20 cellular contexts compared by ENCODE assay signal in genomic region chr20:34753706-34754461, GRCh38. TPM values are rescaled to one million over a fixed set of nuclear protein-coding genes. Genes with fewer than 3 reads are reported as not detected.
DNase-seq lines count a peak whose midpoint lies in the region; ATAC-seq, FAIRE-seq and TF ChIP-seq lines count a peak whose summit lies in the region.
"Had no signal": no experiment of that assay in that cellular context is flagged by ENCODE, and none has a peak within 500 bp of the region (broad histone marks: within the 10 kb centered on the region; RNA-seq: fewer than 3 reads in every experiment).

No MANE protein-coding gene starts in this region.

- no peak overlapping the region for H3K4me2 ChIP-seq in HepG2 (ENCODE audit: low read depth, low read length)
- H3K4me2 ChIP-seq: BLaER1 treated with 17β-estradiol and CSF1 and Interleukin-3, amounts not matched to agents 10 nM and 100 nM had no signal

- CTCF ChIA-PET in HepG2 (lab: Yijun Ruan, JAX; ENCODE audit: low intra/inter-chr PET ratio, low total read pairs): interaction anchor here (1.3 kb wide), 2 partner anchors 175 to 215 kb away, joined by 3 read pairs; no protein-coding TSS in a partner anchor

- H3K36me3 ChIP-seq in HUES48 (ENCODE audit: control insufficient read depth, insufficient read depth, low read length) (peaks cover 53% of the 10 kb centered on the region), HepG2 (replicated peaks in 1 of 2; ENCODE audit: control insufficient read depth in 1 of 2, insufficient read depth in 2 of 2, low read length in 2 of 2) (peaks cover 37 to 73% of the 10 kb centered on the region in 2 experiments), esophagus muscularis mucosa (peaks cover 54 to 97% (median 86%) of the 10 kb centered on the region in 4 donors)

- no peak for FAIRE-seq in HepG2 (lab: Jason Lieb, UNC)
- FAIRE-seq: GM18507, RCC 7860 had no signal

- H3K9me3 ChIP-seq in HUES48 (ENCODE audit: control insufficient read depth, insufficient read depth, low read length) (no peaks in the 10 kb centered on the region), HepG2 (ENCODE audit: low read length) (no peaks in the 10 kb centered on the region), esophagus muscularis mucosa (no peaks in the 10 kb centered on the region)
- H3K9me3 ChIP-seq: BLaER1 treated with 17β-estradiol and CSF1 and Interleukin-3, amounts not matched to agents 10 nM and 100 nM; colonic mucosa; gastrocnemius medialis; prostate gland; tibial nerve had no signal

- WGBS in HepG2 (ENCODE audit: low lambda C conversion rate): 92% methylated on average over 2 of the region's 2 CpGs
- WGBS in esophagus muscularis mucosa: 59% methylated on average over 2 of the region's 2 CpGs

- no peaks in the 10 kb centered on the region for H4K20me1 ChIP-seq in HepG2 (ENCODE audit: insufficient read depth, low read length)

- H3K27ac ChIP-seq in HUES48 (ENCODE audit: low read depth, low read length) (peak overlapping the region; percentile 43), HepG2 (ENCODE audit: extremely low read length, insufficient read depth, low read length) (no peak overlapping the region), esophagus muscularis mucosa (replicated peaks in 1 of 4) (no peak overlapping the region)
- H3K27ac ChIP-seq: BLaER1 treated with 17β-estradiol and CSF1 and Interleukin-3, amounts not matched to agents 10 nM and 100 nM; colonic mucosa; gastrocnemius medialis; prostate gland; tibial nerve had no signal

- H3K4me1 ChIP-seq in HUES48 (ENCODE audit: control insufficient read depth, insufficient read depth, low read length) (0 out of 2 replicates have a peak, but pooled peaks cover 11% of the 10 kb centered on the region), HepG2 (ENCODE audit: insufficient read depth, low read length) (peaks cover 11% of the 10 kb centered on the region; the same call in 1 of the 2 replicates), esophagus muscularis mucosa (no peaks in the 10 kb centered on the region)
- H3K4me1 ChIP-seq: BLaER1 treated with 17β-estradiol and CSF1 and Interleukin-3, amounts not matched to agents 10 nM and 100 nM; colonic mucosa; gastrocnemius medialis; prostate gland; tibial nerve had no signal

- POLR2A ChIA-PET in HepG2 (lab: Yijun Ruan, JAX): interaction anchor here (0.9 kb wide), 1 partner anchor 77 kb away, joined by 3 read pairs; the partner anchor contains the start of gene PIGU

- BruUV-seq in HepG2 (replicated peaks; lab: Mats Ljungman, UMichigan): no TSS peak

- H3K9ac ChIP-seq in HUES48 (ENCODE audit: low read depth, low read length): no peak overlapping the region
- no peak overlapping the region for H3K9ac ChIP-seq in HepG2 (ENCODE audit: insufficient read depth, low read depth, low read length)
- H3K9ac ChIP-seq: BLaER1 treated with 17β-estradiol and CSF1 and Interleukin-3, amounts not matched to agents 10 nM and 100 nM had no signal

- in situ Hi-C loops in HepG2 (cut with HindIII; ENCODE audit: extremely low pct_ligation_motif_present, low pct_unique_long_range_greater_than_20kb): no loop called here

- DNase-seq in AG20443 (ENCODE audit: low spot score) (peak; percentile 25), dermis blood vessel endothelial cell (peak; percentile 8), HepG2 (ENCODE audit: low spot score) (no peak), AML-193 (lab: John Stamatoyannopoulos, UW) (no peak), esophagus muscularis mucosa (ENCODE audit: extremely low spot score) (no peak)
- no peak for DNase-seq in NK-92 treated with Interleukin-12 subunit alpha and Interleukin-12 subunit beta, amount 100 ng/mL, for 24 hours (lab: John Stamatoyannopoulos, UW)
- DNase-seq: activated CD4-positive, alpha-beta T cell treated with anti-CD3 and anti-CD28 coated beads for 36 hours; activated T-cell treated with anti-CD3 and anti-CD28 coated beads, Interleukin-2, amount 50 U/mL, for 24 hours; colonic mucosa; DND-41; gastrocnemius medialis; islet precursor cell; T-helper 1 cell had no signal

- H3K4me3 ChIP-seq in HUES48 (ENCODE audit: low read depth, low read length) (no peak overlapping the region), HepG2 (replicated peaks in 1 of 3; ENCODE audit: insufficient read depth in 1 of 3, low read depth in 2 of 3, low read length in 3 of 3) (no peak overlapping the region), esophagus muscularis mucosa (no peak overlapping the region)
- H3K4me3 ChIP-seq: BLaER1 treated with 17β-estradiol and CSF1 and Interleukin-3, amounts not matched to agents 10 nM and 100 nM; colonic mucosa; gastrocnemius medialis; prostate gland; tibial nerve had no signal

- ATAC-seq in HepG2: no peak
- ATAC-seq in GM19351 (IDR thresholded peaks at IDR 0.05; ENCODE audit: unreplicated experiment): no peak
- ATAC-seq: activated CD4-positive, alpha-beta T cell treated with anti-CD3 and anti-CD28 coated beads for 36 hours; gastrocnemius medialis had no signal

- H3K79me2 ChIP-seq in HepG2 (ENCODE audit: insufficient read depth, low read length): no peaks in the 10 kb centered on the region

- TF ChIP-seq EP300 in HepG2 (IDR thresholded peaks at IDR 0.05; ENCODE audit: low read depth in 2 of 2, low read length in 2 of 2) (no peak), HepG2 (CRISPR knock-in tag; IDR thresholded peaks at IDR 0.05; ENCODE audit: borderline replicate concordance) (no peak), esophagus muscularis mucosa (IDR thresholded peaks at IDR 0.05) (no peak)

- TF ChIP-seq RAD21 in HepG2 (CRISPR knock-in tag; IDR thresholded peaks at IDR 0.05): no peak

- TF ChIP-seq POLR2A in HepG2 (IDR thresholded peaks at IDR 0.05; ENCODE audit: insufficient read depth in 1 of 2, low read depth in 2 of 2, low read length in 2 of 2) (no peak), esophagus muscularis mucosa (IDR thresholded peaks at IDR 0.05; ENCODE audit: low read depth) (no peak)

- intact Hi-C loops in HepG2 (cut with micrococcal nuclease; ENCODE audit: unreplicated experiment): no loop called here
- intact Hi-C loops in esophagus muscularis mucosa (cut with DNase I): no loop called here

- no peak overlapping the region for H2AFZ ChIP-seq in HepG2 (ENCODE audit: low read length)

- TF ChIP-seq CTCF in HepG2 (CRISPR knock-in tag; IDR thresholded peaks at IDR 0.05) (0 out of 2 replicates have a peak, but pooled peaks have one; percentile 40), esophagus muscularis mucosa (IDR thresholded peaks at IDR 0.05) (no peak)

- H3K27me3 ChIP-seq in HUES48 (ENCODE audit: control insufficient read depth, insufficient read depth, low read length): no peaks in the 10 kb centered on the region
- H3K27me3 ChIP-seq in HepG2 (ENCODE audit: control insufficient read depth in 1 of 2, insufficient read depth in 2 of 2, low read length in 2 of 2): no peaks in the 10 kb centered on the region
- H3K27me3 ChIP-seq in esophagus muscularis mucosa: no peaks in the 10 kb centered on the region
- H3K27me3 ChIP-seq: BLaER1 treated with 17β-estradiol and CSF1 and Interleukin-3, amounts not matched to agents 10 nM and 100 nM; colonic mucosa; gastrocnemius medialis; tibial nerve had no signal

TF ChIP-seq in HepG2, 621 proteins besides CTCF, POLR2A, EP300 and RAD21:
- TF ChIP-seq STAG1 (CRISPR knock-in tag; IDR thresholded peaks at IDR 0.05) (peak; percentile 39; the same call in 1 of the 2 replicates), FOXO1 (CRISPR knock-in tag; IDR thresholded peaks at IDR 0.05) (no peak)

RNA-seq across cellular contexts. Expression of gene TP53INP2, which starts 49.7 kb away (rescaled TPM):
- total RNA-seq in dermis blood vessel endothelial cell (5.8 and 9.9 TPM in 2 replicates), HepG2 (2016; rRNA removed; fragmentation: Illumina TruSeq; extraction: Trizol) (5.2 and 10.1 TPM in 2 replicates), esophagus muscularis mucosa (10 to 100 TPM; 37.1 to 73.1 (median 62.5) TPM)
- total RNA-seq in HepG2 (2016; cell fraction: cytosol; rRNA removed; fragmentation: Illumina TruSeq; extraction: Trizol; ENCODE audit: low read depth): 1.1 and 1.2 TPM in 2 replicates
- 5.0 and 8.1 TPM in 2 replicates for total RNA-seq in HepG2 (2016; cell fraction: insoluble cytoplasmic fraction; rRNA removed; fragmentation: Illumina TruSeq; extraction: Trizol)
- 7.4 and 7.6 TPM in 2 replicates for total RNA-seq in HepG2 (2016; cell fraction: membrane; rRNA removed; fragmentation: Illumina TruSeq; extraction: Trizol)
- 10.1 and 10.3 TPM in 2 replicates for total RNA-seq in HepG2 (2016; cell fraction: nucleus; rRNA removed; fragmentation: Illumina TruSeq; extraction: Trizol)
- polyA plus RNA-seq in HepG2 (2011; rRNA removed): 18.8 and 29.5 TPM in 2 replicates
- 11.4 and 22.8 TPM in 2 replicates for polyA plus RNA-seq in HepG2 (2011; cell fraction: cytosol; rRNA removed)
- 46.3 and 62.2 TPM in 2 replicates for polyA plus RNA-seq in HepG2 (2011; cell fraction: nucleus; rRNA removed)
- polyA plus RNA-seq in HepG2 (2012): 67.2 and 70.2 TPM in 2 replicates
- 1.7 and 2.0 TPM in 2 replicates for polyA plus RNA-seq in HepG2 (2016; cell fraction: cytosol; fragmentation: Illumina TruSeq; extraction: Trizol; ENCODE audit: low read depth)
- 20.8 and 28.1 TPM in 2 replicates for polyA plus RNA-seq in HepG2 (2016; cell fraction: insoluble cytoplasmic fraction; fragmentation: Illumina TruSeq; extraction: Trizol; ENCODE audit: low read depth)
- polyA plus RNA-seq in HepG2 (2016; cell fraction: membrane; fragmentation: Illumina TruSeq; extraction: Trizol; ENCODE audit: low read depth): 8.6 and 8.7 TPM in 2 replicates
- 28.2 and 29.8 TPM in 2 replicates for polyA plus RNA-seq in HepG2 (2016; cell fraction: nucleus; fragmentation: Illumina TruSeq; extraction: Trizol; ENCODE audit: insufficient read depth, low read depth)
- polyA minus RNA-seq in HepG2 (2011; rRNA and poly(A)+ RNA removed; ENCODE audit: low replicate concordance): 2.6 and 22.7 TPM in 2 replicates
- polyA minus RNA-seq in HepG2 (2011; cell fraction: cytosol; rRNA and poly(A)+ RNA removed): 21.5 and 41.0 TPM in 2 replicates
- 19.1 and 30.5 TPM in 2 replicates for polyA minus RNA-seq in HepG2 (2011; cell fraction: nucleus; rRNA and poly(A)+ RNA removed)

Comparison
In these comparisons a context has a peak if more than half of its experiments do, and no peak if none do; other contexts are left out.
1. DNase-seq: peak in AG20443 (single experiment) and dermis blood vessel endothelial cell (single experiment); none in HepG2 (single experiment), AML-193 (0 of 2), esophagus muscularis mucosa (single experiment) and NK-92 treated with Interleukin-12 subunit alpha and Interleukin-12 subunit beta, amount 100 ng/mL, for 24 hours (single experiment).